8 cellular contexts compared by ENCODE assay signal in genomic region chr1:18901147-18901951, GRCh38. TPM values are rescaled to one million over a fixed set of nuclear protein-coding genes. Genes with fewer than 3 reads are reported as not detected.
DNase-seq lines count a peak whose midpoint lies in the region; ATAC-seq and TF ChIP-seq lines count a peak whose summit lies in the region.

No MANE protein-coding gene starts in this region.

- H3K36me3 ChIP-seq in BJ (ENCODE audit: control insufficient read depth, insufficient read depth, low read length), result peaks cover 2% of the 10 kb centered on the region

- no peak for TF ChIP-seq CTCF in BJ (IDR thresholded peaks at IDR 0.05; ENCODE audit: insufficient read depth, low read depth, low read length)
- TF ChIP-seq CTCF in LNCaP clone FGC (IDR thresholded peaks at IDR 0.05; ENCODE audit: control insufficient read depth, extremely low read depth, insufficient read depth), result no peak

- peaks cover 25% of the 10 kb centered on the region for H3K36me3 Mint-ChIP-seq in dendritic cell treated with granulocyte-macrophage colony-stimulating factor and Interleukin-4, amounts not matched to agents 40 ng/mL and 50 ng/mL, for 4 days (ENCODE audit: low read depth)
- no peaks in the 10 kb centered on the region for H3K36me3 Mint-ChIP-seq in natural killer cell treated with Interleukin-12 subunit alpha and Interleukin-12 subunit beta and Interleukin-15 and Interleukin-18, amount 100 ng/mL, for 72 hours

- ATAC-seq in natural killer cell treated with Interleukin-12 subunit alpha and Interleukin-12 subunit beta and Interleukin-15 and Interleukin-18, amount 100 ng/mL, for 72 hours, result no peak

- POLR2A ChIA-PET in BJ (lab: Charles Lee), result no interaction called here

- no peaks in the 10 kb centered on the region for H3K9me3 Mint-ChIP-seq in dendritic cell treated with granulocyte-macrophage colony-stimulating factor and Interleukin-4, amounts not matched to agents 40 ng/mL and 50 ng/mL, for 4 days
- no peaks in the 10 kb centered on the region for H3K9me3 Mint-ChIP-seq in natural killer cell treated with Interleukin-12 subunit alpha and Interleukin-12 subunit beta and Interleukin-15 and Interleukin-18, amount 100 ng/mL, for 72 hours

- DNase-seq in BJ (ENCODE audit: low read depth) (no peak), LNCaP clone FGC (ENCODE audit: low read depth) (no peak), OCI-M1 (lab: John Stamatoyannopoulos, UW) (no peak), NCI-H510A (lab: John Stamatoyannopoulos, UW) (no peak), ACHN (no peak), DMS114 treated with DMSO at 0.1 percent for 48 hours (lab: John Stamatoyannopoulos, UW; ENCODE audit: unreplicated experiment) (no peak)
- no peak for DNase-seq in natural killer cell treated with Interleukin-12 subunit alpha and Interleukin-12 subunit beta and Interleukin-15 and Interleukin-18, amount 100 ng/mL, for 72 hours (ENCODE audit: low spot score)

- intact Hi-C loops in dendritic cell treated with granulocyte-macrophage colony-stimulating factor and Interleukin-4, amounts not matched to agents 40 ng/mL and 50 ng/mL, for 4 days (cut with micrococcal nuclease), result no loop called here

- H3K4me3 ChIP-seq in BJ (ENCODE audit: low read depth, low read length) (peak overlapping the region; percentile 58), LNCaP clone FGC (ENCODE audit: low read depth, low read length) (peak overlapping the region; percentile 71)

- no peaks in the 10 kb centered on the region for H3K27me3 Mint-ChIP-seq in dendritic cell treated with granulocyte-macrophage colony-stimulating factor and Interleukin-4, amounts not matched to agents 40 ng/mL and 50 ng/mL, for 4 days
- no peaks in the 10 kb centered on the region for H3K27me3 Mint-ChIP-seq in natural killer cell treated with Interleukin-12 subunit alpha and Interleukin-12 subunit beta and Interleukin-15 and Interleukin-18, amount 100 ng/mL, for 72 hours

- in situ Hi-C loops in ACHN (cut with HindIII; ENCODE audit: low pct_ligation_motif_present, low pct_unique_long_range_greater_than_20kb, low sequenced_read_pairs), result no loop called here

- peak overlapping the region; percentile 98 for H3K27ac Mint-ChIP-seq in dendritic cell treated with granulocyte-macrophage colony-stimulating factor and Interleukin-4, amounts not matched to agents 40 ng/mL and 50 ng/mL, for 4 days
- H3K27ac Mint-ChIP-seq in natural killer cell treated with Interleukin-12 subunit alpha and Interleukin-12 subunit beta and Interleukin-15 and Interleukin-18, amount 100 ng/mL, for 72 hours, result peak overlapping the region; percentile 91

- CTCF ChIA-PET in BJ (lab: Yijun Ruan, JAX), result interaction anchor here (1.5 to 2.3 kb wide), 4 partner anchors 11 to 26 kb away, joined by 6 to 18 read pairs (median 14); no protein-coding TSS in a partner anchor

- no peaks in the 10 kb centered on the region for H3K27me3 ChIP-seq in BJ (ENCODE audit: control insufficient read depth, insufficient read depth, low read length)

- peaks cover 37% of the 10 kb centered on the region for H3K4me1 Mint-ChIP-seq in dendritic cell treated with granulocyte-macrophage colony-stimulating factor and Interleukin-4, amounts not matched to agents 40 ng/mL and 50 ng/mL, for 4 days (ENCODE audit: low read depth)
- H3K4me1 Mint-ChIP-seq in natural killer cell treated with Interleukin-12 subunit alpha and Interleukin-12 subunit beta and Interleukin-15 and Interleukin-18, amount 100 ng/mL, for 72 hours (ENCODE audit: low read depth in 2 of 2), result peaks cover 14 to 24% of the 10 kb centered on the region in 2 donors

- H3K4me3 Mint-ChIP-seq in dendritic cell treated with granulocyte-macrophage colony-stimulating factor and Interleukin-4, amounts not matched to agents 40 ng/mL and 50 ng/mL, for 4 days, result peak overlapping the region; percentile 87
- peak overlapping the region; percentile 92 for H3K4me3 Mint-ChIP-seq in natural killer cell treated with Interleukin-12 subunit alpha and Interleukin-12 subunit beta and Interleukin-15 and Interleukin-18, amount 100 ng/mL, for 72 hours

RNA-seq across cellular contexts. Expression of gene ALDH4A1, which starts 1.0 kb away (rescaled TPM):
- 18.1 and 36.6 TPM in 2 replicates for polyA plus RNA-seq in BJ (2011; rRNA removed)
- polyA minus RNA-seq in BJ (2011; rRNA and poly(A)+ RNA removed), result 11.5 and 18.8 TPM in 2 replicates
- total RNA-seq in natural killer cell treated with Interleukin-12 subunit alpha and Interleukin-12 subunit beta and Interleukin-15 and Interleukin-18, amount 100 ng/mL, for 72 hours, result 1 to 10 TPM; 4.4 to 5.7 TPM

RNA-seq across cellular contexts. Expression of gene TAS1R2, which starts 41.9 kb away (rescaled TPM):
- not detected in 2 replicates for polyA plus RNA-seq in BJ (2011; rRNA removed)
- polyA minus RNA-seq in BJ (2011; rRNA and poly(A)+ RNA removed), result not detected in 2 replicates
- total RNA-seq in natural killer cell treated with Interleukin-12 subunit alpha and Interleukin-12 subunit beta and Interleukin-15 and Interleukin-18, amount 100 ng/mL, for 72 hours, result not detected

RNA-seq across cellular contexts. Expression of gene IFFO2, which starts 55.1 kb away (rescaled TPM):
- 11.1 and 15.0 TPM in 2 replicates for polyA plus RNA-seq in BJ (2011; rRNA removed)
- polyA minus RNA-seq in BJ (2011; rRNA and poly(A)+ RNA removed), result 18.4 and 24.7 TPM in 2 replicates
- 10 to 100 TPM; 23.5 to 44.2 TPM for total RNA-seq in natural killer cell treated with Interleukin-12 subunit alpha and Interleukin-12 subunit beta and Interleukin-15 and Interleukin-18, amount 100 ng/mL, for 72 hours
